Comparison of ENCODE assay signal across 8 cellular contexts in genomic region chr3:40452876-40453730, GRCh38. TPM values are rescaled to one million over a fixed set of nuclear protein-coding genes. Genes with fewer than 3 reads are reported as not detected.
DNase-seq lines count a peak whose midpoint lies in the region; ATAC-seq and TF ChIP-seq lines count a peak whose summit lies in the region.

No MANE protein-coding gene starts in this region.

- peak overlapping the region; percentile 85 for H3K9ac ChIP-seq in BLaER1
- H3K9ac ChIP-seq in colonic mucosa (ENCODE audit: low read depth in 2 of 2, low read length in 2 of 2): peak overlapping the region; percentile 87 to 91

- peaks cover 9% of the 10 kb centered on the region for H4K20me1 ChIP-seq in BLaER1

- no peaks in the 10 kb centered on the region for H3K9me3 ChIP-seq in BLaER1
- no peaks in the 10 kb centered on the region for H3K9me3 ChIP-seq in colonic mucosa

- H3K27ac ChIP-seq in BLaER1 (peak overlapping the region; percentile 77), colonic mucosa (peak overlapping the region; percentile 89)

- H3K27me3 ChIP-seq in BLaER1 (no peaks in the 10 kb centered on the region), colonic mucosa (no peaks in the 10 kb centered on the region)

- H3K36me3 ChIP-seq in BLaER1: peaks cover 2% of the 10 kb centered on the region; the same call in 1 of the 2 replicates
- H3K36me3 ChIP-seq in colonic mucosa: no peaks in the 10 kb centered on the region

- DNase-seq in NCI-H524 treated with DMSO at 0.1 percent for 48 hours (lab: John Stamatoyannopoulos, UW) (peak; percentile 95), colonic mucosa (peak; percentile 98), kidney tubule cell (ENCODE audit: low spot score) (peak; percentile 99)
- peak; percentile 97 for DNase-seq in activated CD4-positive, alpha-beta T cell treated with anti-CD3 and anti-CD28 coated beads for 48 hours
- DNase-seq in stimulated activated CD4-positive, alpha-beta T cell treated with anti-CD3 and anti-CD28 coated beads, Interleukin-1b, Interleukin-23, amount 100 ng/mL, for 1 hour (ENCODE audit: low read depth in 2 of 2): peak; percentile 77

- peaks cover 36% of the 10 kb centered on the region for H3K4me1 ChIP-seq in BLaER1
- H3K4me1 ChIP-seq in colonic mucosa: peaks cover 5% of the 10 kb centered on the region

- no peak for TF ChIP-seq CTCF in colonic mucosa (IDR thresholded peaks at IDR 0.05)

- H3K4me3 ChIP-seq in BLaER1 (peak overlapping the region; percentile 77), colonic mucosa (peak overlapping the region; percentile 58)

- intact Hi-C loops in colonic mucosa (cut with DNase I): loop anchor here (10.0 kb wide), 1 partner anchor 72 kb away; the partner anchor contains the start of gene ZNF621

- H3K4me2 ChIP-seq in BLaER1: peak overlapping the region; percentile 88

- ATAC-seq in GM19324 (IDR thresholded peaks at IDR 0.05; ENCODE audit: low FRiP score, unreplicated experiment) (peak; percentile 94), HG03460 (IDR thresholded peaks at IDR 0.05; ENCODE audit: unreplicated experiment) (peak; percentile 93)

RNA-seq across cellular contexts. Expression of gene RPL14, which starts 4.0 kb away (rescaled TPM):
- 1,000 to 10,000 TPM; 1,699 to 1,906 TPM for total RNA-seq in colonic mucosa

RNA-seq across cellular contexts. Expression of gene ZNF619, which starts 23.8 kb away (rescaled TPM):
- total RNA-seq in colonic mucosa: 1 to 10 TPM; 6.2 to 7.7 TPM

RNA-seq across cellular contexts. Expression of gene ZNF620, which starts 52.7 kb away (rescaled TPM):
- total RNA-seq in colonic mucosa: 1 to 10 TPM; 4.0 to 4.6 TPM

Comparison
In these comparisons a context has a peak if more than half of its experiments do, and no peak if none do; other contexts are left out.
1. Peak in every context shown above with its lines: DNase-seq, ATAC-seq, H3K4me3 ChIP-seq and H3K27ac ChIP-seq.